ENCODE assay signal across 8 cellular contexts in the genomic region with DNA sequence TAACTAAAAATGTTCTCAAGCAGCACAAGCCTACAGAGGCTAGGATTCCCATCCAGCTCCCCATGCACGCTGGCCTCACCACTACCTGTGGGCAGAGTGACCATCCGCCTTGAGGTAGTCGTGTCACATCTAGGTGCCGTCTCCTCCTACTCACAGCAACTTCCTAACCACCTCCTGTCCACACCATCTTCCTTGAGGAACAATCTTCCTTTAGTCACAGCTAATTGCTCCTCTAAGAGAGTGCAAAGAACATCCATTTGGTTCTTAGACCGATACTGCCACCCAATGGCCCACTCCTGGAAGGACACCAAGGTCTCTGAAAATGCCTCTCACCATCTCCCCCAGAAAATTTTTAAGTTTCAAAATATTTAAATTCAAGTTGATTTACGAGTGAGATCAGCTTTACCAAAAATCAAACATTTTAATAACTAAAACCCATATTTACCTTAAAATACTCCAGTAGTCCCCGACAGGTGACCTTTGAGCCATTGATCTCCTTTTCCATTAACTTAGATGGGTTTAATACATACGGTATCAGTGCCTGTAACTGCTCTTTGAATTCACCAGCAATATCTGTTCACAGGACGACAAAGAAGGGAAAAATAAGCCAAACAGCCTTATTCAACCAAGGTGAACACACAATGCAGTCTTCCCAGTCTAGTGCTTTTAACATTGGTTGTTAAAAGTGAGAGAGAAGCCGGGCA. TPM values are rescaled to one million over a fixed set of nuclear protein-coding genes. Genes with fewer than 3 reads are reported as not detected.
A peak's percentile ranks its signal among the peaks of the same experiment; 100 is the strongest.
DNase-seq lines count a peak whose midpoint lies in the region; ATAC-seq, FAIRE-seq and TF ChIP-seq lines count a peak whose summit lies in the region.

No MANE protein-coding gene starts in this region.

- H3K4me1 ChIP-seq in ascending aorta (no peaks in the 10 kb centered on the region), small intestine (ENCODE audit: control insufficient read depth in 2 of 2, insufficient read depth in 1 of 2, low read depth in 1 of 2, low read length in 1 of 2) (no peaks in the 10 kb centered on the region)

- TF ChIP-seq CTCF in ascending aorta (IDR thresholded peaks at IDR 0.05) = peak; percentile 54 to 74 (median 60)

- H3K4me3 ChIP-seq in ascending aorta (no peak overlapping the region), small intestine (ENCODE audit: low read depth in 1 of 2, low read length in 2 of 2) (no peak overlapping the region)

- ATAC-seq in GM18907 (IDR thresholded peaks at IDR 0.05; ENCODE audit: unreplicated experiment) (no peak), HG03280 (IDR thresholded peaks at IDR 0.05; ENCODE audit: unreplicated experiment) (no peak)

- intact Hi-C loops in ascending aorta (cut with DNase I) = loop anchor here (2.0 kb wide), 2 partner anchors 21 to 157 kb away; partner anchors contain the start of gene PLAAT3

- H3K9me3 ChIP-seq in ascending aorta (no peaks in the 10 kb centered on the region), small intestine (ENCODE audit: control insufficient read depth, low read depth) (no peaks in the 10 kb centered on the region)

- DNase-seq in G401 (ENCODE audit: low spot score) (peak; percentile 80), M059J (ENCODE audit: low read depth) (peak; percentile 59), T-helper 2 cell (peak; percentile 15 to 63 (median 50)), ascending aorta (ENCODE audit: low spot score in 2 of 2) (no peak), hepatic stellate cell (ENCODE audit: low spot score) (peak; percentile 75), small intestine (peak; percentile 76)

- in situ Hi-C loops in G401 (cut with HindIII; ENCODE audit: low sequenced_read_pairs) = no loop called here

- 50 to 59% (median 52%) methylated on average over 10 of the region's 10 CpGs for WGBS in small intestine, 3 donors

- FAIRE-seq in small intestine (lab: Jason Lieb, UNC) = no peak

- H3K27ac ChIP-seq in ascending aorta = no peak overlapping the region
- peak overlapping the region in 1 of 2 donors; percentile 20 for H3K27ac ChIP-seq in small intestine (ENCODE audit: low read depth in 1 of 2, low read length in 1 of 2)

- peaks cover 49 to 64% of the 10 kb centered on the region in 2 donors for H3K36me3 ChIP-seq in ascending aorta
- H3K36me3 ChIP-seq in small intestine (ENCODE audit: control insufficient read depth in 2 of 2, insufficient read depth in 2 of 2, low read length in 2 of 2) = peaks cover 0 to 4% of the 10 kb centered on the region in 2 donors

- no peaks in the 10 kb centered on the region for H3K27me3 ChIP-seq in ascending aorta
- no peaks in the 10 kb centered on the region for H3K27me3 ChIP-seq in small intestine (ENCODE audit: control insufficient read depth in 2 of 2, insufficient read depth in 2 of 2, low read length in 2 of 2)

RNA-seq across cellular contexts. Expression of gene PLAAT3, which starts 21.7 kb away (rescaled TPM):
- total RNA-seq in G401 (2014; rRNA removed; shearing (Covaris generic)) = 19.6 and 26.9 TPM in 2 replicates
- total RNA-seq in M059J (2014; rRNA removed; shearing (Covaris generic)) = 25.1 and 36.5 TPM in 2 replicates
- total RNA-seq in ascending aorta = 21.1 TPM
- polyA plus RNA-seq in small intestine = 10 to 100 TPM; 17.9 to 55.7 (median 43.0) TPM

RNA-seq across cellular contexts. Expression of gene ATL3, which starts 35.3 kb away (rescaled TPM):
- total RNA-seq in G401 (2014; rRNA removed; shearing (Covaris generic)) = 26.0 and 40.0 TPM in 2 replicates
- 51.3 and 80.4 TPM in 2 replicates for total RNA-seq in M059J (2014; rRNA removed; shearing (Covaris generic))
- 77.3 TPM for total RNA-seq in ascending aorta
- 10 to 100 TPM in 1 of 3 donors, 1 to 10 TPM in 2; 4.6 to 11.6 (median 7.2) TPM for polyA plus RNA-seq in small intestine

RNA-seq across cellular contexts. Expression of gene RTN3, which starts 45.4 kb away (rescaled TPM):
- total RNA-seq in G401 (2014; rRNA removed; shearing (Covaris generic)) = 78.3 and 80.5 TPM in 2 replicates
- 142 and 175 TPM in 2 replicates for total RNA-seq in M059J (2014; rRNA removed; shearing (Covaris generic))
- 49.5 TPM for total RNA-seq in ascending aorta
- 10 to 100 TPM; 27.3 to 93.0 (median 46.1) TPM for polyA plus RNA-seq in small intestine

Comparison
In these comparisons a context has a peak if more than half of its experiments do, and no peak if none do; other contexts are left out.
1. DNase-seq: peak in G401 (single experiment), M059J (single experiment), T-helper 2 cell (5 of 5), hepatic stellate cell (single experiment) and small intestine (single experiment); none in ascending aorta (0 of 2).